17 cellular contexts compared by ENCODE assay signal in the genomic region with DNA sequence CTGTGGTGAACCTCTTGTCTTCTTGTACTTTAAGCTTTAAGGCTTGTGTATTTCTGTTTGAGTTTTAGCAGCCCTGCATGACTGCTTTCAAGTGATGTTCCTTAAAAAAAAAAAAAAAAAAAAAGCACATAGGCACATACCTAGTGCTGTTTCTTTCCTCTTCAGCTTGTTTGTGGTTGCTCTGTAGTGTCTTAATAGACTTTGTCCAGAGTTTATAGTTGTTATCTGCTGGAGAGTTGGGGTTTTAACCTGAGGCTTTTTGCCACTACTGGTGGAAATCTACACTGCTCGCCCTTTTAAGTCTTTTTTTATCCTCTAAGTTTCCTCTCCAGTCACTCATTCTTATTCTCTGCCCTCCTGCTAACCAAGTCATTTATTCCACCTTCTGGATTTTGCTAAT. TPM values are rescaled to one million over a fixed set of nuclear protein-coding genes. Genes with fewer than 3 reads are reported as not detected.
DNase-seq lines count a peak whose midpoint lies in the region; ATAC-seq, FAIRE-seq and TF ChIP-seq lines count a peak whose summit lies in the region.
"Had no signal": no experiment of that assay in that cellular context is flagged by ENCODE, and none has a peak within 500 bp of the region (broad histone marks: within the 10 kb centered on the region; RNA-seq: fewer than 3 reads in every experiment).

No MANE protein-coding gene starts in this region.

- no peak for ATAC-seq in activated CD4-positive, alpha-beta T cell treated with anti-CD3 and anti-CD28 coated beads for 36 hours
- ATAC-seq in GM21526 (IDR thresholded peaks at IDR 0.05; ENCODE audit: low FRiP score, unreplicated experiment) (no peak), SK-N-SH treated with all-trans-retinoic acid at 6 μM for 48 hours (no peak)
- ATAC-seq: Panc1 had no signal

- H3K27me3 ChIP-seq in H1 (replicated peaks in 1 of 4; ENCODE audit: control insufficient read depth in 3 of 4, extremely low read depth in 1 of 4, insufficient read depth in 3 of 4, low read length in 3 of 4) = no peaks in the 10 kb centered on the region
- no peaks in the 10 kb centered on the region for H3K27me3 ChIP-seq in osteoblast (ENCODE audit: insufficient read depth, low read length)
- H3K27me3 ChIP-seq: MG63, testis had no signal

- peaks cover 2% of the 10 kb centered on the region; the same call in 1 of the 2 replicates for H3K23me2 ChIP-seq in H1 (ENCODE audit: low read depth, low read length)

- H3K4me3 ChIP-seq in H1 (ENCODE audit: extremely low read depth in 1 of 4, insufficient read depth in 2 of 4, low read depth in 3 of 4, low read length in 4 of 4) = no peak overlapping the region
- no peak overlapping the region for H3K4me3 ChIP-seq in osteoblast (ENCODE audit: insufficient read depth, low read length)
- H3K4me3 ChIP-seq: MG63, prostate gland, testis had no signal

- POLR2A ChIA-PET in activated CD4-positive, alpha-beta T cell treated with anti-CD3 and anti-CD28 coated beads for 36 hours (lab: Charles Lee) = no interaction called here
- POLR2A ChIA-PET in H1 (lab: Charles Lee; ENCODE audit: partially characterized antibody) = interaction anchor here (0.7 kb wide), 1 partner anchor 8 kb away, joined by 3 read pairs; no protein-coding TSS in a partner anchor

- peak; percentile 7 for FAIRE-seq in H1 (lab: Jason Lieb, UNC)

- no peak overlapping the region for H3K56ac ChIP-seq in H1 (replicated peaks; ENCODE audit: insufficient read length, low read depth, low read length)

- peak overlapping the region; percentile 0 for H3K27ac Mint-ChIP-seq in activated CD4-positive, alpha-beta T cell treated with anti-CD3 and anti-CD28 coated beads for 36 hours

- TF ChIP-seq POLR2A in H1 (IDR thresholded peaks at IDR 0.05; ENCODE audit: control extremely low read depth in 1 of 2, low read depth in 2 of 2, low read length in 2 of 2) = no peak

- H2BK120ac ChIP-seq in H1 (replicated peaks; ENCODE audit: low read depth, low read length) = no peak overlapping the region

- no peak overlapping the region for H4K8ac ChIP-seq in H1 (ENCODE audit: extremely low read depth, insufficient read depth, low read length)

- no peak overlapping the region for H4K5ac ChIP-seq in H1 (ENCODE audit: insufficient read length, low read depth, low read length)

- no peak for TF ChIP-seq EP300 in H1 (IDR thresholded peaks at IDR 0.05; ENCODE audit: borderline replicate concordance in 1 of 2, low read depth in 2 of 2, low read length in 2 of 2)

- H4K91ac ChIP-seq in H1 (replicated peaks; ENCODE audit: insufficient read length, low read length) = no peak overlapping the region

- H2BK15ac ChIP-seq in H1 (ENCODE audit: low read length) = no peak overlapping the region

- no peaks in the 10 kb centered on the region for H3K27me3 Mint-ChIP-seq in activated CD4-positive, alpha-beta T cell treated with anti-CD3 and anti-CD28 coated beads for 36 hours

- no peaks in the 10 kb centered on the region; the same call in 1 of the 2 replicates for H3K79me1 ChIP-seq in H1 (ENCODE audit: low read depth, low read length)

- 88% methylated on average over 1 of the region's 1 CpG; no CpG with 5 or more reads in 1 of the 2 experiments for WGBS in H1 (ENCODE audit: extremely low coverage in 1 of 2, insufficient coverage in 1 of 2, insufficient read length in 1 of 2, insufficient replicate concordance in 2 of 2, low coverage in 1 of 2, low lambda C conversion rate in 2 of 2, missing lambda C conversion rate in 1 of 2), 2 experiments

- CTCF ChIA-PET in activated CD4-positive, alpha-beta T cell treated with anti-CD3 and anti-CD28 coated beads for 36 hours (lab: Charles Lee) = interaction anchor here (0.5 to 1.5 kb wide), 4 partner anchors 9 to 711 kb away, joined by 3 to 5 read pairs (median 4); no protein-coding TSS in a partner anchor
- CTCF ChIA-PET in H1 (lab: Charles Lee; ENCODE audit: partially characterized antibody) = interaction anchor here (0.9 to 1.1 kb wide), 2 partner anchors 14 to 17 kb away, joined by 3 to 4 read pairs; no protein-coding TSS in a partner anchor

- no peak for DNase-seq in activated CD4-positive, alpha-beta T cell treated with anti-CD3 and anti-CD28 coated beads for 36 hours
- no peak for DNase-seq in activated CD4-positive, alpha-beta T cell treated with anti-CD3 and anti-CD28 coated beads, Interleukin-2, amount 50 U/mL, for 1 hour
- DNase-seq in KBM-7 (peak; percentile 23), H1 (ENCODE audit: low read depth in 1 of 2, low spot score in 2 of 2) (no peak), osteoblast (ENCODE audit: insufficient read length, low spot score, missing footprints) (peak; percentile 29), NCI-H2029 (lab: John Stamatoyannopoulos, UW) (no peak)
- DNase-seq: 8988T, amniotic stem cell, GF-D8, MG63, NCI-H1930, NCI-H524 treated with DMSO at 0.1 percent for 48 hours, testis had no signal

- H3K9ac ChIP-seq in H1 (replicated peaks in 1 of 4; ENCODE audit: extremely low read depth in 1 of 4, low read depth in 3 of 4, low read length in 3 of 4) = no peak overlapping the region

- no peak overlapping the region for H3K27ac ChIP-seq in H1 (ENCODE audit: low read depth, low read length)
- H3K27ac ChIP-seq in osteoblast (ENCODE audit: low read depth, low read length) = no peak overlapping the region
- H3K27ac ChIP-seq: prostate gland, testis had no signal

- H4K20me1 ChIP-seq in H1 (replicated peaks in 1 of 2; ENCODE audit: control insufficient read depth in 1 of 2, insufficient read depth in 2 of 2, low read length in 2 of 2) (peaks cover 26 to 28% of the 10 kb centered on the region in 2 experiments), osteoblast (ENCODE audit: insufficient read depth, low read length) (peaks cover 60% of the 10 kb centered on the region)

- TF ChIP-seq CTCF in H1 (IDR thresholded peaks at IDR 0.05; ENCODE audit: control extremely low read depth in 1 of 3, insufficient read depth in 1 of 3, low read depth in 1 of 3, low read length in 3 of 3) = no peak
- no peak for TF ChIP-seq CTCF in osteoblast (IDR thresholded peaks at IDR 0.05; ENCODE audit: extremely low read depth, low read depth, low read length)

- H3K4me1 ChIP-seq in H1 (replicated peaks in 1 of 4; ENCODE audit: control insufficient read depth in 3 of 4, insufficient read depth in 4 of 4, low read length in 3 of 4) (peaks cover 0 to 18% (median 5%) of the 10 kb centered on the region in 4 experiments; a peak in 4 of 7 replicates), osteoblast (ENCODE audit: insufficient read depth, low read length) (peaks cover 22% of the 10 kb centered on the region)

- no peak overlapping the region for H3K4me3 Mint-ChIP-seq in activated CD4-positive, alpha-beta T cell treated with anti-CD3 and anti-CD28 coated beads for 36 hours

- H3K79me2 ChIP-seq in H1 (ENCODE audit: control insufficient read depth in 1 of 2, insufficient read depth in 2 of 2, low read length in 2 of 2) (peaks cover 8 to 100% of the 10 kb centered on the region in 2 experiments; a peak in 3 of 4 replicates), osteoblast (ENCODE audit: insufficient read depth, low read length) (peaks cover 99% of the 10 kb centered on the region)

- H3K14ac ChIP-seq in H1 (ENCODE audit: insufficient read length) = no peak overlapping the region

- H3K4me2 ChIP-seq in H1 (ENCODE audit: insufficient read depth in 1 of 2, low read depth in 2 of 2, low read length in 2 of 2) (no peak overlapping the region), osteoblast (ENCODE audit: insufficient read depth, low read length) (no peak overlapping the region)

- no peaks in the 10 kb centered on the region for H3K9me3 Mint-ChIP-seq in activated CD4-positive, alpha-beta T cell treated with anti-CD3 and anti-CD28 coated beads for 36 hours (ENCODE audit: low read depth)

- H3K36me3 Mint-ChIP-seq in activated CD4-positive, alpha-beta T cell treated with anti-CD3 and anti-CD28 coated beads for 36 hours (ENCODE audit: low read depth) = peaks cover 32% of the 10 kb centered on the region

- intact Hi-C loops in activated CD4-positive, alpha-beta T cell treated with anti-CD3 and anti-CD28 coated beads for 36 hours (cut with DNase I, micrococcal nuclease) = no loop called here

- H3K23ac ChIP-seq in H1 (ENCODE audit: insufficient read length) = no peak overlapping the region

- H3K9me3 ChIP-seq in H1 (ENCODE audit: insufficient read depth in 2 of 2, low read depth in 1 of 2, low read length in 1 of 2) (no peaks in the 10 kb centered on the region), osteoblast (ENCODE audit: low read depth, low read length) (no peaks in the 10 kb centered on the region)
- H3K9me3 ChIP-seq: MG63, prostate gland, testis had no signal

- no peak overlapping the region for H2BK12ac ChIP-seq in H1 (ENCODE audit: low read depth, low read length)

- no peak overlapping the region for H2AK5ac ChIP-seq in H1 (ENCODE audit: low read depth, low read length)

- H3K4me1 Mint-ChIP-seq in activated CD4-positive, alpha-beta T cell treated with anti-CD3 and anti-CD28 coated beads for 36 hours = peaks cover 84% of the 10 kb centered on the region

- no peak overlapping the region for H2BK20ac ChIP-seq in H1 (ENCODE audit: low read length)

- H2AFZ ChIP-seq in H1 (ENCODE audit: low read length) (no peak overlapping the region), osteoblast (ENCODE audit: low read length) (no peak overlapping the region)

- H2BK5ac ChIP-seq in H1 (ENCODE audit: low read depth, low read length) = no peak overlapping the region

- H3K36me3 ChIP-seq in H1 (ENCODE audit: control insufficient read depth in 2 of 4, insufficient read depth in 4 of 4, low read length in 3 of 4) (no peaks in the 10 kb centered on the region; a peak in 1 of 8 replicates), osteoblast (ENCODE audit: insufficient read depth, low read length) (no peaks in the 10 kb centered on the region)
- H3K36me3 ChIP-seq: prostate gland had no signal

- no peak overlapping the region for H3K18ac ChIP-seq in H1 (ENCODE audit: extremely low read depth, low read length)

- no peak overlapping the region for H3K4ac ChIP-seq in H1 (replicated peaks; ENCODE audit: insufficient read length, low read depth, low read length)

- in situ Hi-C loops in KBM-7 (cut with MboI; ENCODE audit: low pct_unique_long_range_greater_than_20kb, low sequenced_read_pairs) = no loop called here

- TF ChIP-seq RAD21 in H1 (IDR thresholded peaks at IDR 0.05 in 1 of 2, conservative IDR thresholded peaks at IDR 0.05 in 1 of 2; ENCODE audit: low read depth in 2 of 2, low read length in 2 of 2) = no peak

TF ChIP-seq in SK-N-SH treated with all-trans-retinoic acid at 6 μM for 48 hours, 23 proteins besides CTCF, POLR2A, EP300 and RAD21 (continues in another document):
- no peak for TF ChIP-seq ZNF8 (CRISPR knock-in tag; IDR thresholded peaks at IDR 0.05)

RNA-seq across cellular contexts. Expression of a gene that starts 34.5 kb away (rescaled TPM):
- total RNA-seq in activated CD4-positive, alpha-beta T cell treated with anti-CD3 and anti-CD28 coated beads for 36 hours = 100 to 1,000 TPM; 158 to 214 TPM
- total RNA-seq in H1 (2021; fragmentation: NEBNext Ultra II Directional; extraction: Animal tissue kit (Norgen Biotek cat#: 25700)) = 102 and 108 TPM in 2 replicates
- polyA plus RNA-seq in H1 (2011; rRNA removed) = 109 and 147 TPM in 2 replicates
- 87.9 TPM for polyA plus RNA-seq in H1 (2011; cell fraction: cytosol; rRNA removed)
- 90.4 TPM for polyA plus RNA-seq in H1 (2011; cell fraction: nucleus; rRNA removed)
- polyA plus RNA-seq in H1 (2012, experiment 1 of 2) = 56.7 to 74.7 TPM (median 65.8 TPM) in 4 replicates
- 8.0 TPM for polyA plus RNA-seq in H1 (2012, experiment 2 of 2)
- 46.4 TPM for polyA plus RNA-seq in H1 (2013, experiment 1 of 2)
- polyA plus RNA-seq in H1 (2013, experiment 2 of 2) = 48.8 TPM
- 319 and 365 TPM in 2 replicates for polyA minus RNA-seq in H1 (2011; rRNA and poly(A)+ RNA removed)
- polyA minus RNA-seq in H1 (2011; cell fraction: cytosol; rRNA and poly(A)+ RNA removed) = 106 TPM
- polyA minus RNA-seq in H1 (2011; cell fraction: nucleus; rRNA and poly(A)+ RNA removed) = 130 TPM
- 48.5 and 61.0 TPM in 2 replicates for total RNA-seq in osteoblast

Comparison
In these comparisons a context has a peak if more than half of its experiments do, and no peak if none do; other contexts are left out.
1. DNase-seq: peak in KBM-7 (single experiment) and osteoblast (single experiment); none in activated CD4-positive, alpha-beta T cell treated with anti-CD3 and anti-CD28 coated beads for 36 hours (single experiment), activated CD4-positive, alpha-beta T cell treated with anti-CD3 and anti-CD28 coated beads, Interleukin-2, amount 50 U/mL, for 1 hour (single experiment), H1 (0 of 2) and NCI-H2029 (single experiment).